ENCODE assay signal across 1 cellular context in the genomic region with DNA sequence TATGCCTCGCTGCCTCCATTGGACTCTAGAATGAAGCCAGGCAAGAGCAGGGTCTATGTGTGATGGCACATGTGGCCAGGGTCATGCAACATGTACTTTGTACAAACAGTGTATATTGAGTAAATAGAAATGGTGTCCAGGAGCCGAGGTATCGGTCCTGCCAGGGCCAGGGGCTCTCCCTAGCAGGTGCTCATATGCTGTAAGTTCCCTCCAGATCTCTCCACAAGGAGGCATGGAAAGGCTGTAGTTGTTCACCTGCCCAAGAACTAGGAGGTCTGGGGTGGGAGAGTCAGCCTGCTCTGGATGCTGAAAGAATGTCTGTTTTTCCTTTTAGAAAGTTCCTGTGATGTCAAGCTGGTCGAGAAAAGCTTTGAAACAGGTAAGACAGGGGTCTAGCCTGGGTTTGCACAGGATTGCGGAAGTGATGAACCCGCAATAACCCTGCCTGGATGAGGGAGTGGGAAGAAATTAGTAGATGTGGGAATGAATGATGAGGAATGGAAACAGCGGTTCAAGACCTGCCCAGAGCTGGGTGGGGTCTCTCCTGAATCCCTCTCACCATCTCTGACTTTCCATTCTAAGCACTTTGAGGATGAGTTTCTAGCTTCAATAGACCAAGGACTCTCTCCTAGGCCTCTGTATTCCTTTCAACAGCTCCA.
TF ChIP-seq lines count a peak whose summit lies in the region.

No MANE protein-coding gene starts in this region.

TF ChIP-seq in GM12878, 131 proteins besides CTCF, POLR2A, EP300 and RAD21:
- no peak for TF ChIP-seq POU2F2 (IDR thresholded peaks at IDR 0.05; ENCODE audit: borderline replicate concordance, low read depth, low read length)
- TF ChIP-seq, protein P1, sequence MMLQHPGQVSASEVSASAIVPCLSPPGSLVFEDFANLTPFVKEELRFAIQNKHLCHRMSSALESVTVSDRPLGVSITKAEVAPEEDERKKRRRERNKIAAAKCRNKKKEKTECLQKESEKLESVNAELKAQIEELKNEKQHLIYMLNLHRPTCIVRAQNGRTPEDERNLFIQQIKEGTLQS (IDR thresholded peaks at IDR 0.05; ENCODE audit: borderline replicate concordance, extremely low read depth, low read depth, low read length) = peak; percentile 16; the same call in 1 of the 2 replicates
